ENCODE assay signal across 29 cellular contexts in genomic region chr1:182128502-182128901, GRCh38.
"Had no signal": no experiment of that assay in that cellular context is flagged by ENCODE, and none has a peak within 500 bp of the region (broad histone marks: within the 10 kb centered on the region; RNA-seq: fewer than 3 reads in every experiment).

No MANE protein-coding gene starts in this region.

- H3K27ac ChIP-seq: breast epithelium, SK-N-MC had no signal

- ATAC-seq: activated CD8-positive, alpha-beta memory T cell treated with anti-CD3 and anti-CD28 coated beads, Interleukin-2, amount 10 ng/mL, durations not matched to agents 7 days and 5 days; Panc1; Right ventricle myocardium inferior; T-cell had no signal

- H3K4me3 ChIP-seq: breast epithelium, SK-N-MC had no signal

- H3K27me3 ChIP-seq: breast epithelium had no signal

- H3K36me3 ChIP-seq: breast epithelium had no signal

- FAIRE-seq: TTC549 had no signal

- DNase-seq: activated B cell treated with CpG ODN at 0.5 μM for 24 hours; activated CD4-positive, alpha-beta T cell treated with anti-CD3 and anti-CD28 coated beads for 1 hour; activated CD4-positive, alpha-beta T cell treated with anti-CD3 and anti-CD28 coated beads, Interleukin-2, amount 10 ng/mL, durations not matched to agents 24 days and 14 days; activated CD4-positive, alpha-beta T cell treated with anti-CD3 and anti-CD28 coated beads, Interleukin-2, amount 50 U/mL, for 48 hours; activated CD8-positive, alpha-beta memory T cell treated with anti-CD3 and anti-CD28 coated beads, Interleukin-2, amount 10 ng/mL, durations not matched to agents 7 days and 5 days; activated effector memory CD4-positive, alpha-beta T cell treated with Interleukin-2 at 50 U/mL for 16 hours; activated naive CD4-positive, alpha-beta T cell; activated T-cell treated with anti-CD3 and anti-CD28 coated beads, Interleukin-2, amount 50 U/mL, for 24 hours; aorta; Karpas-422; MM.1S; NCI-H1105 treated with DMSO at 0.1 percent for 48 hours; NCI-H1436 treated with DMSO at 0.1 percent for 48 hours; NCI-H187; NCI-H2081; NCI-H345; NCI-H510A; NCI-H526 treated with DMSO at 0.1 percent for 48 hours; NK-92 treated with Interleukin-12 subunit alpha and Interleukin-12 subunit beta, amount 100 ng/mL, for 24 hours; OCI-M1; RPMI8226; T-cell; T-helper 2 cell; T1000 had no signal

- H3K4me1 ChIP-seq: breast epithelium had no signal
